In genomic region chr9:116700882-116701836, GRCh38 we compare ENCODE assay signal across 18 cellular contexts. TPM values are rescaled to one million over a fixed set of nuclear protein-coding genes. Genes with fewer than 3 reads are reported as not detected.
DNase-seq lines count a peak whose midpoint lies in the region; ATAC-seq and TF ChIP-seq lines count a peak whose summit lies in the region.
"Had no signal": no experiment of that assay in that cellular context is flagged by ENCODE, and none has a peak within 500 bp of the region (broad histone marks: within the 10 kb centered on the region; RNA-seq: fewer than 3 reads in every experiment).

No MANE protein-coding gene starts in this region.

- H3K27me3 ChIP-seq in skeletal muscle tissue (ENCODE audit: control insufficient read depth in 3 of 3, insufficient read depth in 3 of 3, low read length in 3 of 3) = no peaks in the 10 kb centered on the region
- no peaks in the 10 kb centered on the region for H3K27me3 ChIP-seq in osteoblast (ENCODE audit: insufficient read depth, low read length)
- H3K27me3 ChIP-seq: stomach had no signal

- H3K9me3 Mint-ChIP-seq in activated naive CD4-positive, alpha-beta T cell treated with anti-CD3 and anti-CD28 coated beads for 36 hours = peaks cover 29% of the 10 kb centered on the region
- H3K9me3 Mint-ChIP-seq in activated CD4-positive, alpha-beta memory T cell treated with anti-CD3 and anti-CD28 coated beads for 36 hours = no peaks in the 10 kb centered on the region

- no peak overlapping the region for H3K4me2 ChIP-seq in osteoblast (ENCODE audit: insufficient read depth, low read length)

- peaks cover 19 to 29% (median 25%) of the 10 kb centered on the region in 3 donors for H3K36me3 ChIP-seq in skeletal muscle tissue (ENCODE audit: control insufficient read depth in 3 of 3, insufficient read depth in 3 of 3, low read length in 3 of 3)
- H3K36me3 ChIP-seq in osteoblast (ENCODE audit: insufficient read depth, low read length) = peaks cover 39% of the 10 kb centered on the region

- peaks cover 61% of the 10 kb centered on the region for H3K36me3 Mint-ChIP-seq in activated naive CD4-positive, alpha-beta T cell treated with anti-CD3 and anti-CD28 coated beads for 36 hours (ENCODE audit: low read depth)
- H3K36me3 Mint-ChIP-seq in activated CD4-positive, alpha-beta memory T cell treated with anti-CD3 and anti-CD28 coated beads for 36 hours = peaks cover 56% of the 10 kb centered on the region

- H3K27ac ChIP-seq in skeletal muscle tissue (ENCODE audit: low read depth, low read length) (peak overlapping the region; percentile 34), osteoblast (ENCODE audit: low read depth, low read length) (no peak overlapping the region)
- H3K27ac ChIP-seq: prostate gland, stomach had no signal

- no peak for ATAC-seq in GM21526 (IDR thresholded peaks at IDR 0.05; ENCODE audit: low FRiP score, unreplicated experiment)
- ATAC-seq in GM19397 (IDR thresholded peaks at IDR 0.05; ENCODE audit: unreplicated experiment) = no peak
- ATAC-seq: PC-3 had no signal

- no peak overlapping the region for H3K4me3 Mint-ChIP-seq in activated naive CD4-positive, alpha-beta T cell treated with anti-CD3 and anti-CD28 coated beads for 36 hours
- H3K4me3 Mint-ChIP-seq in activated CD4-positive, alpha-beta memory T cell treated with anti-CD3 and anti-CD28 coated beads for 36 hours = no peak overlapping the region
- H3K4me3 Mint-ChIP-seq: immature natural killer cell had no signal

- peaks cover 23 to 27% (median 25%) of the 10 kb centered on the region in 3 donors for H3K4me1 ChIP-seq in skeletal muscle tissue (ENCODE audit: control insufficient read depth in 3 of 3, insufficient read depth in 3 of 3, low read length in 3 of 3)
- peaks cover 26% of the 10 kb centered on the region for H3K4me1 ChIP-seq in osteoblast (ENCODE audit: insufficient read depth, low read length)
- H3K4me1 ChIP-seq: prostate gland had no signal

- intact Hi-C loops in activated naive CD4-positive, alpha-beta T cell treated with anti-CD3 and anti-CD28 coated beads for 36 hours (cut with micrococcal nuclease) = loop anchor here (1.0 kb wide), 2 partner anchors 8 to 14 kb away; partner anchors contain the start of gene TRIM32
- intact Hi-C loops in activated CD4-positive, alpha-beta memory T cell treated with anti-CD3 and anti-CD28 coated beads for 36 hours (cut with micrococcal nuclease) = loop anchor here (1.0 kb wide), 2 partner anchors 10 to 14 kb away; partner anchors contain the start of gene TRIM32

- POLR2A ChIA-PET in activated CD4-positive, alpha-beta memory T cell treated with anti-CD3 and anti-CD28 coated beads for 36 hours (lab: Charles Lee) = interaction anchor here (1.0 kb wide), 1 partner anchor 15 kb away, joined by 4 read pairs; the partner anchor contains the start of gene TRIM32

- CTCF ChIA-PET in activated naive CD4-positive, alpha-beta T cell treated with anti-CD3 and anti-CD28 coated beads for 36 hours (lab: Charles Lee) = no interaction called here
- CTCF ChIA-PET in activated CD4-positive, alpha-beta memory T cell treated with anti-CD3 and anti-CD28 coated beads for 36 hours (lab: Charles Lee) = interaction anchor here (1.0 to 1.2 kb wide), 2 partner anchors 9 to 41 kb away, joined by 3 to 4 read pairs; no protein-coding TSS in a partner anchor

- H3K9ac ChIP-seq in skeletal muscle tissue (ENCODE audit: low read depth in 1 of 3, low read length in 3 of 3) = no peak overlapping the region

- no peaks in the 10 kb centered on the region for H3K27me3 Mint-ChIP-seq in activated naive CD4-positive, alpha-beta T cell treated with anti-CD3 and anti-CD28 coated beads for 36 hours (ENCODE audit: low read depth)
- no peaks in the 10 kb centered on the region for H3K27me3 Mint-ChIP-seq in activated CD4-positive, alpha-beta memory T cell treated with anti-CD3 and anti-CD28 coated beads for 36 hours

- H3K4me1 Mint-ChIP-seq in activated naive CD4-positive, alpha-beta T cell treated with anti-CD3 and anti-CD28 coated beads for 36 hours (ENCODE audit: low read depth) = peaks cover 29% of the 10 kb centered on the region
- H3K4me1 Mint-ChIP-seq in activated CD4-positive, alpha-beta memory T cell treated with anti-CD3 and anti-CD28 coated beads for 36 hours (ENCODE audit: low read depth) = peaks cover 30% of the 10 kb centered on the region

- peaks cover 55% of the 10 kb centered on the region for H4K20me1 ChIP-seq in osteoblast (ENCODE audit: insufficient read depth, low read length)

- no peak overlapping the region for H3K4me3 ChIP-seq in skeletal muscle tissue (ENCODE audit: low read length in 3 of 3)
- H3K4me3 ChIP-seq in osteoblast (ENCODE audit: insufficient read depth, low read length) = no peak overlapping the region
- H3K4me3 ChIP-seq: prostate gland, stomach had no signal

- no peak for TF ChIP-seq CTCF in osteoblast (IDR thresholded peaks at IDR 0.05; ENCODE audit: extremely low read depth, low read depth, low read length)

- H2AFZ ChIP-seq in osteoblast (ENCODE audit: low read length) = no peak overlapping the region

- DNase-seq in activated naive CD4-positive, alpha-beta T cell treated with anti-CD3 and anti-CD28 coated beads for 36 hours = no peak
- no peak for DNase-seq in activated naive CD4-positive, alpha-beta T cell (lab: John Stamatoyannopoulos, UW)
- DNase-seq in NCI-H1417 treated with DMSO at 0.1 percent for 48 hours (lab: John Stamatoyannopoulos, UW) (peak; percentile 40), osteoblast (ENCODE audit: insufficient read length, low spot score, missing footprints) (no peak)
- DNase-seq in activated CD4-positive, alpha-beta memory T cell treated with anti-CD3 and anti-CD28 coated beads for 36 hours = no peak
- DNase-seq: activated CD4-positive, alpha-beta T cell treated with anti-CD3 and anti-CD28 coated beads, Interleukin-2, amount 50 U/mL, for 4 hours; amygdala; dermis blood vessel endothelial cell; HCEC 1CT; immature natural killer cell; NCI-H1930; stimulated activated CD4-positive, alpha-beta T cell treated with anti-CD3 and anti-CD28 coated beads, Interleukin-2, amount 100 ng/mL, for 48 hours; stomach had no signal

- H3K27ac Mint-ChIP-seq in activated naive CD4-positive, alpha-beta T cell treated with anti-CD3 and anti-CD28 coated beads for 36 hours = peak overlapping the region; percentile 77
- peak overlapping the region; percentile 40 for H3K27ac Mint-ChIP-seq in activated CD4-positive, alpha-beta memory T cell treated with anti-CD3 and anti-CD28 coated beads for 36 hours

- H3K9me3 ChIP-seq in skeletal muscle tissue (ENCODE audit: control insufficient read depth in 3 of 3, low read length in 3 of 3) = no peaks in the 10 kb centered on the region
- H3K9me3 ChIP-seq in osteoblast (ENCODE audit: low read depth, low read length) = no peaks in the 10 kb centered on the region
- H3K9me3 ChIP-seq: prostate gland, stomach had no signal

- H3K79me2 ChIP-seq in osteoblast (ENCODE audit: insufficient read depth, low read length) = peaks cover 62% of the 10 kb centered on the region

RNA-seq across cellular contexts. Expression of gene TRIM32, which starts 14.1 kb away (rescaled TPM):
- total RNA-seq in activated naive CD4-positive, alpha-beta T cell treated with anti-CD3 and anti-CD28 coated beads for 36 hours = 10 to 100 TPM in 1 of 2 experiments, 1 to 10 TPM in 1; 8.7 to 11.0 TPM
- total RNA-seq in activated CD4-positive, alpha-beta memory T cell treated with anti-CD3 and anti-CD28 coated beads for 36 hours = 10 to 100 TPM; 13.3 to 14.3 TPM
- total RNA-seq in skeletal muscle tissue = 11.0 TPM
- 30.4 and 34.7 TPM in 2 replicates for total RNA-seq in osteoblast
